ENCODE assay signal across 1 cellular context in the genomic region with DNA sequence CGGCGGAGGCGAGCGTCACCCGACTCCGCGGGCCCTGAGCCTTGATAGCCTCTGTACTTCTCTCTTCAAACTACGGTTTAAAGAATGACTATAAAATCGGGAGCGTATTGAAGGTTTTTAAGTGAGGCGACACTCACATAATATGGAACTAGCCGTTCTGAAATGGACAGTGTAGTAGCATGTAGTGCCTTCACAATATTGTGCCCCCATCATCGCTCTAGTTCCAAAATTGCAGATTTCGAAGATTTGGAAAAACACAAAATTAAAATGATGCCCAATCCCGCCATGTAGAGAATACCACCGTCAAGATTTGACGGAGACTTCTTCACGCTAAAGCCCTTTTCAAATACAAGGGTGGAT.
TF ChIP-seq lines count a peak whose summit lies in the region.

No MANE protein-coding gene starts in this region.

TF ChIP-seq in K562, 482 proteins besides CTCF, POLR2A, EP300 and RAD21:
- no peak for TF ChIP-seq ETS2 (tag; IDR thresholded peaks at IDR 0.05; ENCODE audit: borderline replicate concordance, poor library complexity, severe bottlenecking)
- 0 out of 2 replicates have a peak, but pooled peaks have one; percentile 3 for TF ChIP-seq GABPA (tag; conservative IDR thresholded peaks at IDR 0.05; ENCODE audit: low read depth)
- TF ChIP-seq TGIF2 (CRISPR knock-in tag; IDR thresholded peaks at IDR 0.05): no peak
- TF ChIP-seq NRF1 (conservative IDR thresholded peaks at IDR 0.05 in 1 of 2, IDR thresholded peaks at IDR 0.05 in 1 of 2): peak in 1 of 2 experiments; percentile 30; a peak in 3 of 4 replicates
- TF ChIP-seq, protein P1, sequence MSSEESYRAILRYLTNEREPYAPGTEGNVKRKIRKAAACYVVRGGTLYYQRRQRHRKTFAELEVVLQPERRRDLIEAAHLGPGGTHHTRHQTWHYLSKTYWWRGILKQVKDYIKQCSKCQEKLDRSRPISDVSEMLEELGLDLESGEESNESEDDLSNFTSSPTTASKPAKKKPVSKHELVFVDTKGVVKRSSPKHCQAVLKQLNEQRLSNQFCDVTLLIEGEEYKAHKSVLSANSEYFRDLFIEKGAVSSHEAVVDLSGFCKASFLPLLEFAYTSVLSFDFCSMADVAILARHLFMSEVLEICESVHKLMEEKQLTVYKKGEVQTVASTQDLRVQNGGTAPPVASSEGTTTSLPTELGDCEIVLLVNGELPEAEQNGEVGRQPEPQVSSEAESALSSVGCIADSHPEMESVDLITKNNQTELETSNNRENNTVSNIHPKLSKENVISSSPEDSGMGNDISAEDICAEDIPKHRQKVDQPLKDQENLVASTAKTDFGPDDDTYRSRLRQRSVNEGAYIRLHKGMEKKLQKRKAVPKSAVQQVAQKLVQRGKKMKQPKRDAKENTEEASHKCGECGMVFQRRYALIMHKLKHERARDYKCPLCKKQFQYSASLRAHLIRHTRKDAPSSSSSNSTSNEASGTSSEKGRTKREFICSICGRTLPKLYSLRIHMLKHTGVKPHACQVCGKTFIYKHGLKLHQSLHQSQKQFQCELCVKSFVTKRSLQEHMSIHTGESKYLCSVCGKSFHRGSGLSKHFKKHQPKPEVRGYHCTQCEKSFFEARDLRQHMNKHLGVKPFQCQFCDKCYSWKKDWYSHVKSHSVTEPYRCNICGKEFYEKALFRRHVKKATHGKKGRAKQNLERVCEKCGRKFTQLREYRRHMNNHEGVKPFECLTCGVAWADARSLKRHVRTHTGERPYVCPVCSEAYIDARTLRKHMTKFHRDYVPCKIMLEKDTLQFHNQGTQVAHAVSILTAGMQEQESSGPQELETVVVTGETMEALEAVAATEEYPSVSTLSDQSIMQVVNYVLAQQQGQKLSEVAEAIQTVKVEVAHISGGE (CRISPR knock-in tag; IDR thresholded peaks at IDR 0.05): 0 out of 6 replicates have a peak, but pooled peaks of 1 of the 3 experiments have one; percentile 39
- TF ChIP-seq, protein P2, sequence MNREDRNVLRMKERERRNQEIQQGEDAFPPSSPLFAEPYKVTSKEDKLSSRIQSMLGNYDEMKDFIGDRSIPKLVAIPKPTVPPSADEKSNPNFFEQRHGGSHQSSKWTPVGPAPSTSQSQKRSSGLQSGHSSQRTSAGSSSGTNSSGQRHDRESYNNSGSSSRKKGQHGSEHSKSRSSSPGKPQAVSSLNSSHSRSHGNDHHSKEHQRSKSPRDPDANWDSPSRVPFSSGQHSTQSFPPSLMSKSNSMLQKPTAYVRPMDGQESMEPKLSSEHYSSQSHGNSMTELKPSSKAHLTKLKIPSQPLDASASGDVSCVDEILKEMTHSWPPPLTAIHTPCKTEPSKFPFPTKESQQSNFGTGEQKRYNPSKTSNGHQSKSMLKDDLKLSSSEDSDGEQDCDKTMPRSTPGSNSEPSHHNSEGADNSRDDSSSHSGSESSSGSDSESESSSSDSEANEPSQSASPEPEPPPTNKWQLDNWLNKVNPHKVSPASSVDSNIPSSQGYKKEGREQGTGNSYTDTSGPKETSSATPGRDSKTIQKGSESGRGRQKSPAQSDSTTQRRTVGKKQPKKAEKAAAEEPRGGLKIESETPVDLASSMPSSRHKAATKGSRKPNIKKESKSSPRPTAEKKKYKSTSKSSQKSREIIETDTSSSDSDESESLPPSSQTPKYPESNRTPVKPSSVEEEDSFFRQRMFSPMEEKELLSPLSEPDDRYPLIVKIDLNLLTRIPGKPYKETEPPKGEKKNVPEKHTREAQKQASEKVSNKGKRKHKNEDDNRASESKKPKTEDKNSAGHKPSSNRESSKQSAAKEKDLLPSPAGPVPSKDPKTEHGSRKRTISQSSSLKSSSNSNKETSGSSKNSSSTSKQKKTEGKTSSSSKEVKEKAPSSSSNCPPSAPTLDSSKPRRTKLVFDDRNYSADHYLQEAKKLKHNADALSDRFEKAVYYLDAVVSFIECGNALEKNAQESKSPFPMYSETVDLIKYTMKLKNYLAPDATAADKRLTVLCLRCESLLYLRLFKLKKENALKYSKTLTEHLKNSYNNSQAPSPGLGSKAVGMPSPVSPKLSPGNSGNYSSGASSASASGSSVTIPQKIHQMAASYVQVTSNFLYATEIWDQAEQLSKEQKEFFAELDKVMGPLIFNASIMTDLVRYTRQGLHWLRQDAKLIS (CRISPR knock-in tag; IDR thresholded peaks at IDR 0.05): 0 out of 2 replicates have a peak, but pooled peaks have one; percentile 17
- TF ChIP-seq POLR3G (IDR thresholded peaks at IDR 0.05; ENCODE audit: extremely low read depth, insufficient read length, insufficient replicate concordance): no peak
- no peak for TF ChIP-seq RBM15 (IDR thresholded peaks at IDR 0.05; ENCODE audit: insufficient read depth, low read length)
- TF ChIP-seq ATF1 (CRISPR knock-in tag; IDR thresholded peaks at IDR 0.05): no peak
- TF ChIP-seq ATF1 (tag; IDR thresholded peaks at IDR 0.05): peak; percentile 72
- 0 out of 2 replicates have a peak, but pooled peaks have one; percentile 3 for TF ChIP-seq ZNF165 (CRISPR knock-in tag; IDR thresholded peaks at IDR 0.05; ENCODE audit: borderline replicate concordance)
- no peak for TF ChIP-seq NFXL1 (CRISPR knock-in tag; IDR thresholded peaks at IDR 0.05)
- TF ChIP-seq, protein P3, sequence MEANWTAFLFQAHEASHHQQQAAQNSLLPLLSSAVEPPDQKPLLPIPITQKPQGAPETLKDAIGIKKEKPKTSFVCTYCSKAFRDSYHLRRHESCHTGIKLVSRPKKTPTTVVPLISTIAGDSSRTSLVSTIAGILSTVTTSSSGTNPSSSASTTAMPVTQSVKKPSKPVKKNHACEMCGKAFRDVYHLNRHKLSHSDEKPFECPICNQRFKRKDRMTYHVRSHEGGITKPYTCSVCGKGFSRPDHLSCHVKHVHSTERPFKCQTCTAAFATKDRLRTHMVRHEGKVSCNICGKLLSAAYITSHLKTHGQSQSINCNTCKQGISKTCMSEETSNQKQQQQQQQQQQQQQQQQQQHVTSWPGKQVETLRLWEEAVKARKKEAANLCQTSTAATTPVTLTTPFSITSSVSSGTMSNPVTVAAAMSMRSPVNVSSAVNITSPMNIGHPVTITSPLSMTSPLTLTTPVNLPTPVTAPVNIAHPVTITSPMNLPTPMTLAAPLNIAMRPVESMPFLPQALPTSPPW (CRISPR knock-in tag; IDR thresholded peaks at IDR 0.05): 0 out of 2 replicates have a peak, but pooled peaks have one; percentile 9
- no peak for TF ChIP-seq PCBP1 (IDR thresholded peaks at IDR 0.05; ENCODE audit: low read depth, low read length, poor library complexity, severe bottlenecking)
